In genomic region chr21:33865996-33866575, GRCh38 we compare ENCODE assay signal across 17 cellular contexts. TPM values are rescaled to one million over a fixed set of nuclear protein-coding genes. Genes with fewer than 3 reads are reported as not detected.
A peak's percentile ranks its signal among the peaks of the same experiment; 100 is the strongest.
DNase-seq lines count a peak whose midpoint lies in the region; ATAC-seq and TF ChIP-seq lines count a peak whose summit lies in the region.
"Had no signal": no experiment of that assay in that cellular context is flagged by ENCODE, and none has a peak within 500 bp of the region (broad histone marks: within the 10 kb centered on the region; RNA-seq: fewer than 3 reads in every experiment).

No MANE protein-coding gene starts in this region.

- no peak overlapping the region for H2BK5ac ChIP-seq in IMR-90 (ENCODE audit: low read depth, low read length, poor library complexity, severe bottlenecking)

- H2BK15ac ChIP-seq in IMR-90 (ENCODE audit: low read depth, low read length) = no peak overlapping the region

- ATAC-seq in IMR-90 (ENCODE audit: low read depth) (no peak), GM19328 (IDR thresholded peaks at IDR 0.05; ENCODE audit: unreplicated experiment) (no peak), PC-3 (no peak)

- H2BK120ac ChIP-seq in IMR-90 (ENCODE audit: low read depth, low read length) = no peak overlapping the region

- WGBS in IMR-90 (ENCODE audit: extremely low coverage in 2 of 2, insufficient read length in 1 of 2), 2 experiments = 65% methylated on average over 3 of the region's 8 CpGs; no CpG with 5 or more reads in 1 of the 2 experiments
- 67% methylated on average over 7 of the region's 8 CpGs for WGBS in suprapubic skin

- no peak overlapping the region for H3K4me3 ChIP-seq in IMR-90 (ENCODE audit: insufficient read depth, low read depth, low read length)
- no peak overlapping the region for H3K4me3 ChIP-seq in suprapubic skin
- no peak overlapping the region for H3K4me3 ChIP-seq in PC-3 (ENCODE audit: low read length)
- H3K4me3 ChIP-seq: HAP-1 had no signal

- H3K27ac Mint-ChIP-seq in chondrocyte (ENCODE audit: unreplicated experiment) = no peak overlapping the region
- H3K27ac Mint-ChIP-seq: CD4-positive, alpha-beta memory T cell had no signal

- H3K4me1 ChIP-seq in IMR-90 (ENCODE audit: control insufficient read depth, insufficient read depth, low read length) (peaks cover 2% of the 10 kb centered on the region; the same call in 1 of the 2 replicates), suprapubic skin (no peaks in the 10 kb centered on the region), PC-3 (ENCODE audit: insufficient read depth, low read length) (no peaks in the 10 kb centered on the region)
- H3K4me1 ChIP-seq: HAP-1 had no signal

- TF ChIP-seq RAD21 in IMR-90 (IDR thresholded peaks at IDR 0.05; ENCODE audit: low read length) = no peak

- no peak overlapping the region for H3K56ac ChIP-seq in IMR-90 (ENCODE audit: extremely low read depth, insufficient read depth, low read length)

- no peak overlapping the region for H4K5ac ChIP-seq in IMR-90 (ENCODE audit: low read depth, low read length)

- no peaks in the 10 kb centered on the region for H3K9me2 ChIP-seq in PC-3 (replicated peaks; ENCODE audit: low read length)

- H3K23ac ChIP-seq in IMR-90 (ENCODE audit: low read depth, low read length) = no peak overlapping the region

- no peaks in the 10 kb centered on the region for H3K36me3 Mint-ChIP-seq in chondrocyte (ENCODE audit: low read depth)
- H3K36me3 Mint-ChIP-seq: CD4-positive, alpha-beta memory T cell had no signal

- BruUV-seq in IMR-90 (replicated peaks; lab: Mats Ljungman, UMichigan) = no TSS peak
- BruUV-seq in PC-3 (replicated peaks; lab: Mats Ljungman, UMichigan) = no TSS peak

- no peak for DNase-seq in IMR-90
- DNase-seq in chondrocyte (ENCODE audit: low spot score) = peak; percentile 42
- peak; percentile 70 for DNase-seq in posterior vena cava (ENCODE audit: low spot score)
- DNase-seq in suprapubic skin (ENCODE audit: low spot score in 2 of 2) = no peak
- no peak for DNase-seq in NCI-H69 (lab: John Stamatoyannopoulos, UW)
- DNase-seq in PC-3 = no peak
- DNase-seq: C1 segment of cervical spinal cord; Calu3; CD4-positive, alpha-beta memory T cell; COR-L47; DMS53; DMS79 treated with DMSO at 0.1 percent for 48 hours; GF-D8; GOT3 had no signal

- no peaks in the 10 kb centered on the region for H3K79me2 ChIP-seq in PC-3 (ENCODE audit: low read length)

- no peak overlapping the region for H3K18ac ChIP-seq in IMR-90 (ENCODE audit: low read depth, low read length)

- no peaks in the 10 kb centered on the region for H3K36me3 ChIP-seq in IMR-90 (ENCODE audit: control insufficient read depth, insufficient read depth, low read length)
- H3K36me3 ChIP-seq in suprapubic skin = no peaks in the 10 kb centered on the region
- H3K36me3 ChIP-seq in PC-3 (ENCODE audit: low read depth, low read length) = no peaks in the 10 kb centered on the region
- H3K36me3 ChIP-seq: HAP-1 had no signal

- TF ChIP-seq POLR2A in IMR-90 (IDR thresholded peaks at IDR 0.05; ENCODE audit: low read depth, low read length) (no peak), suprapubic skin (IDR thresholded peaks at IDR 0.05) (no peak)

- H3K9me3 ChIP-seq in IMR-90 (ENCODE audit: control insufficient read depth, insufficient read depth, low read length) = no peaks in the 10 kb centered on the region
- no peaks in the 10 kb centered on the region for H3K9me3 ChIP-seq in suprapubic skin
- no peaks in the 10 kb centered on the region for H3K9me3 ChIP-seq in PC-3 (ENCODE audit: low read length)
- H3K9me3 ChIP-seq: HAP-1 had no signal

- H3K14ac ChIP-seq in IMR-90 (replicated peaks; ENCODE audit: low read depth, low read length) = no peak overlapping the region

- no peaks in the 10 kb centered on the region for H3K79me1 ChIP-seq in IMR-90 (ENCODE audit: low read depth in 1 of 2, low read length in 2 of 2)

- POLR2A ChIA-PET in IMR-90 (lab: Charles Lee; ENCODE audit: unreplicated experiment) = no interaction called here
- POLR2A ChIA-PET in PC-3 (lab: Charles Lee; ENCODE audit: unreplicated experiment) = interaction anchor here (0.6 kb wide), 1 partner anchor 134 kb away, joined by 6 read pairs; no protein-coding TSS in a partner anchor

- no peak for TF ChIP-seq CTCF in IMR-90 (conservative IDR thresholded peaks at IDR 0.05; ENCODE audit: low read depth, low read length)
- no peak for TF ChIP-seq CTCF in chondrocyte (IDR thresholded peaks at IDR 0.05)
- no peak for TF ChIP-seq CTCF in suprapubic skin (IDR thresholded peaks at IDR 0.05)
- TF ChIP-seq CTCF in PC-3 (conservative IDR thresholded peaks at IDR 0.05; ENCODE audit: low read depth, low read length) = no peak

- H3K4me2 ChIP-seq in IMR-90 (ENCODE audit: low read depth, low read length) (no peak overlapping the region), PC-3 (ENCODE audit: low read length) (no peak overlapping the region)

- CTCF ChIA-PET in IMR-90 (lab: Yijun Ruan, JAX) = no interaction called here
- CTCF ChIA-PET in PC-3 (lab: Charles Lee) = interaction anchor here (0.6 kb wide), 1 partner anchor 29 kb away, joined by 5 read pairs; no protein-coding TSS in a partner anchor

- H3K27ac ChIP-seq in IMR-90 (ENCODE audit: insufficient read depth, low read length) = no peak overlapping the region
- peak overlapping the region; percentile 14 for H3K27ac ChIP-seq in suprapubic skin
- no peak overlapping the region for H3K27ac ChIP-seq in PC-3 (ENCODE audit: low read length)

- no peak overlapping the region for H2AK9ac ChIP-seq in IMR-90 (replicated peaks; ENCODE audit: low read depth, low read length, poor library complexity)

- in situ Hi-C loops in IMR-90 (cut with MboI; ENCODE audit: low sequenced_read_pairs) = no loop called here

- H3K4me1 Mint-ChIP-seq in chondrocyte (ENCODE audit: low read depth) = no peaks in the 10 kb centered on the region

- H2AK5ac ChIP-seq in IMR-90 (ENCODE audit: low read depth, low read length) = no peak overlapping the region

- dilution Hi-C loops in IMR-90 (cut with HindIII; ENCODE audit: low sequenced_read_pairs, unreplicated experiment) = no loop called here

- no peak overlapping the region for H3K4ac ChIP-seq in IMR-90 (ENCODE audit: low read depth, low read length)

- H3K9ac ChIP-seq in IMR-90 (ENCODE audit: low read depth, low read length) = no peak overlapping the region
- H3K9ac ChIP-seq in PC-3 (ENCODE audit: low read length) = no peak overlapping the region

- no peak overlapping the region for H2BK20ac ChIP-seq in IMR-90 (ENCODE audit: low read depth, low read length)

- no peaks in the 10 kb centered on the region for H3K9me1 ChIP-seq in IMR-90 (ENCODE audit: insufficient read depth, low read length)

- no peak overlapping the region for H3K4me3 Mint-ChIP-seq in chondrocyte (ENCODE audit: unreplicated experiment)
- H3K4me3 Mint-ChIP-seq: CD4-positive, alpha-beta memory T cell; HFFc6 had no signal

- no peaks in the 10 kb centered on the region for H3K27me3 Mint-ChIP-seq in chondrocyte (ENCODE audit: low read depth)

- H3F3A ChIP-seq in PC-3 (ENCODE audit: low read length, unreplicated experiment) = no peaks in the 10 kb centered on the region

- H2AFZ ChIP-seq in IMR-90 (replicated peaks; ENCODE audit: low read length, poor library complexity) (peak overlapping the region; percentile 29), PC-3 (ENCODE audit: low read length) (no peak overlapping the region)

- no peaks in the 10 kb centered on the region for H3K9me3 Mint-ChIP-seq in chondrocyte (ENCODE audit: low read depth)
- H3K9me3 Mint-ChIP-seq: CD4-positive, alpha-beta memory T cell; HFFc6 had no signal

- H4K8ac ChIP-seq in IMR-90 (ENCODE audit: low read depth in 2 of 2, low read length in 2 of 2) = no peak overlapping the region

- TF ChIP-seq EP300 in suprapubic skin (IDR thresholded peaks at IDR 0.05) = no peak

- H3K27me3 ChIP-seq in IMR-90 (ENCODE audit: control insufficient read depth, insufficient read depth, low read length) = peaks cover 7% of the 10 kb centered on the region
- H3K27me3 ChIP-seq in suprapubic skin = no peaks in the 10 kb centered on the region
- no peaks in the 10 kb centered on the region for H3K27me3 ChIP-seq in PC-3 (ENCODE audit: low read length)

- no peaks in the 10 kb centered on the region for H4K20me1 ChIP-seq in IMR-90 (ENCODE audit: insufficient read depth, low read length)
- H4K20me1 ChIP-seq in PC-3 (ENCODE audit: low read length) = no peaks in the 10 kb centered on the region

- H4K91ac ChIP-seq in IMR-90 (ENCODE audit: insufficient read depth, low read depth, low read length) = no peak overlapping the region

- intact Hi-C loops in IMR-90 (cut with micrococcal nuclease) = no loop called here
- intact Hi-C loops in posterior vena cava (cut with DNase I) = no loop called here
- intact Hi-C loops in PC-3 (cut with micrococcal nuclease) = no loop called here

TF ChIP-seq in IMR-90, 13 proteins besides CTCF, POLR2A, EP300 and RAD21 (continues in another document):
- no peak for TF ChIP-seq CHD1 (IDR thresholded peaks at IDR 0.05; ENCODE audit: low read depth, low read length)
- no peak for TF ChIP-seq BHLHE40 (IDR thresholded peaks at IDR 0.05; ENCODE audit: low read depth, low read length)
- no peak for TF ChIP-seq NFE2L2 (IDR thresholded peaks at IDR 0.05; ENCODE audit: low read depth, low read length)
- no peak for TF ChIP-seq USF2 (IDR thresholded peaks at IDR 0.05; ENCODE audit: low read depth, low read length)
- TF ChIP-seq SMC3 (IDR thresholded peaks at IDR 0.05; ENCODE audit: low read depth, low read length) = no peak
- no peak for TF ChIP-seq ELK1 (IDR thresholded peaks at IDR 0.05; ENCODE audit: borderline replicate concordance, low read depth, low read length)

RNA-seq across cellular contexts. Expression of gene ATP5PO, which starts 49.5 kb away (rescaled TPM):
- 154 and 237 TPM in 2 replicates for total RNA-seq in IMR-90 (2012; rRNA removed)
- polyA plus RNA-seq in IMR-90 (2012; rRNA removed) = 220 and 250 TPM in 2 replicates
- 150 and 346 TPM in 2 replicates for polyA plus RNA-seq in IMR-90 (2012; cell fraction: cytosol; rRNA removed)
- polyA plus RNA-seq in IMR-90 (2012; cell fraction: nucleus; rRNA removed; ENCODE audit: low replicate concordance) = 33.0 and 110 TPM in 2 replicates
- 129 to 131 TPM (median 131 TPM) in 3 replicates for total RNA-seq in chondrocyte
- total RNA-seq in posterior vena cava = 100 to 1,000 TPM; 138 to 167 TPM
- 100 to 1,000 TPM; 121 to 182 (median 159) TPM for total RNA-seq in suprapubic skin
- total RNA-seq in PC-3 (2014; rRNA removed) = 288 and 386 TPM in 2 replicates

Comparison
In these comparisons a context has a peak if more than half of its experiments do, and no peak if none do; other contexts are left out.
1. DNase-seq: peak in chondrocyte (single experiment) and posterior vena cava (single experiment); none in IMR-90 (single experiment), suprapubic skin (0 of 2), NCI-H69 (single experiment) and PC-3 (single experiment).